1 cellular context compared by ENCODE assay signal in the genomic region with DNA sequence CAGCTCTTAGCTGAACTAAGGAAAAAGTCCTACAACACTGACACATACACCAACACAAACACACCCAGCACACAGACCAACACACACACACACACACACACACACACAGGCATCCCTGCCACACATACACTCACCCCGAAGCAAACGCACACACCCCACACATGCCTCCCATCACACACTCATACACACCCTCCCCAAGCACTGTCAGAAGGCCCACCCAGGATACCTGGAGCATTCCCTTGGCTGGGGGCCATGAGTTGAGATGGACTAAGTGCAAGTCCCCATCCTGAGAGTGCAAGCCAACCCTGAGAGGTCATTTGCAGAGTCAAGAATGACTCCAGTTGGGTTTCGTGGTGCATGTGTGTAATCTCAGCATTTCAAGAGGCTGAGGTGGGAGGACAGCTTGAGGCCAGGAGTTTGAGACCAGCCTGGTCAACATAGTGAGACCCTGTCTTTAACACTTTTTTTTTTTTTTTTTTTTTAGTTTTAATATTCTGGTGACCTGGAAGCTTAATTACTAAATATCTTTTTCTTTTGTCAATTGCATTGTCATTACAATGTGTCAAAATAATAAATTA.
TF ChIP-seq lines count a peak whose summit lies in the region.

No MANE protein-coding gene starts in this region.

TF ChIP-seq in HepG2, 621 proteins besides CTCF, POLR2A, EP300 and RAD21 (continued from another document):
- no peak for TF ChIP-seq NBN (conservative IDR thresholded peaks at IDR 0.05)
